ENCODE assay signal across 19 cellular contexts in the genomic region with DNA sequence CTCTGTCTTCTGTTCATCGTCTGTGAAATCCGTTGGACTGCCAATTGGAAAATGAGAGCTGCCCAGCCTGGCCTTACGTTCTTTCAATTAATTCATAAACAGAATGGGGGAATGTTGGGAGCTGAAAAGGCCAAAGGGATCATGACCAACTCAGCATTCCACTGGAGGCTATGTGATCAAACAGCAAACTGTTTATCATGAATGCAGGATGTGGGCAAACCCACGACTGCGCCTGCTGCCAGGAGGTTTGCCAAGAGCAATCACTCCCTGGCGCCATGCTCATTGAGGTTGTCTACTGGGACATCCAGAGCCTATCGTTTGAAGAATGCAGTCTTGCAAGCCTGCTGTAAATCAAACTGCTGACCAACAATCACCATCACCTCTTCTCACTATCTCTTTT. TPM values are rescaled to one million over a fixed set of nuclear protein-coding genes. Genes with fewer than 3 reads are reported as not detected.
DNase-seq lines count a peak whose midpoint lies in the region; TF ChIP-seq lines count a peak whose summit lies in the region.
"Had no signal": no experiment of that assay in that cellular context is flagged by ENCODE, and none has a peak within 500 bp of the region (broad histone marks: within the 10 kb centered on the region; RNA-seq: fewer than 3 reads in every experiment).

No MANE protein-coding gene starts in this region.

- no peaks in the 10 kb centered on the region for H3K36me3 Mint-ChIP-seq in mesothelial cell of epicardium
- H3K36me3 Mint-ChIP-seq: IgD-negative memory B cell had no signal

- DNase-seq in Daoy (ENCODE audit: low read depth) (peak; percentile 69), MG63 (peak; percentile 90), astrocyte of the hippocampus (ENCODE audit: low read depth, low spot score) (peak; percentile 60), mesenchymal stem cell (peak; percentile 47), left ventricle myocardium inferior (no peak), NCI-H2196 treated with DMSO at 0.1 percent for 48 hours (lab: John Stamatoyannopoulos, UW; ENCODE audit: unreplicated experiment) (no peak), posterior cingulate gyrus (no peak), mesothelial cell of epicardium (ENCODE audit: low spot score in 2 of 2, unreplicated experiment in 2 of 2) (no peak)
- DNase-seq: activated CD4-positive, alpha-beta T cell treated with anti-CD3 and anti-CD28 coated beads, Interleukin-2, amount 50 U/mL, for 4 hours; CD8-positive, alpha-beta memory T cell; NCI-H1048; NCI-H2081 treated with DMSO at 0.1 percent for 48 hours; NCI-H69; occipital lobe; sigmoid colon; stimulated activated CD4-positive, alpha-beta T cell treated with anti-CD3 and anti-CD28 coated beads, Interleukin-2, amount 100 ng/mL, for 24 hours; uterus had no signal

- no peak overlapping the region for H2AFZ ChIP-seq in mesenchymal stem cell (ENCODE audit: low read depth, low read length)

- no peak overlapping the region for H3K4me3 ChIP-seq in MG63
- H3K4me3 ChIP-seq in mesenchymal stem cell (ENCODE audit: insufficient read depth in 1 of 2, low read depth in 1 of 2, low read length in 2 of 2) = no peak overlapping the region
- no peak overlapping the region for H3K4me3 ChIP-seq in left ventricle myocardium inferior
- H3K4me3 ChIP-seq: cardiac muscle cell, sigmoid colon, uterus had no signal

- 39% methylated on average over 7 of the region's 7 CpGs for WGBS in mesenchymal stem cell

- TF ChIP-seq CTCF in left ventricle myocardium inferior (IDR thresholded peaks at IDR 0.05; ENCODE audit: borderline replicate concordance) (no peak), mesothelial cell of epicardium (IDR thresholded peaks at IDR 0.05; ENCODE audit: unreplicated experiment) (no peak)

- H3K18ac ChIP-seq in mesenchymal stem cell (ENCODE audit: low read depth in 1 of 2, low read length in 2 of 2) = no peak overlapping the region

- H3K4me3 Mint-ChIP-seq in mesothelial cell of epicardium = no peak overlapping the region

- peaks cover 12% of the 10 kb centered on the region for H3K4me1 Mint-ChIP-seq in mesothelial cell of epicardium

- H2BK5ac ChIP-seq in mesenchymal stem cell (ENCODE audit: low read depth, low read length, poor library complexity, severe bottlenecking) = no peak overlapping the region

- H3K36me3 ChIP-seq in MG63 (no peaks in the 10 kb centered on the region), mesenchymal stem cell (ENCODE audit: control insufficient read depth in 1 of 2, insufficient read depth in 2 of 2, low read depth in 1 of 2, low read length in 2 of 2) (no peaks in the 10 kb centered on the region), left ventricle myocardium inferior (no peaks in the 10 kb centered on the region)
- H3K36me3 ChIP-seq: cardiac muscle cell, sigmoid colon, uterus had no signal

- H3K9me3 ChIP-seq in MG63 (peaks cover 2% of the 10 kb centered on the region; the same call in 1 of the 2 replicates), mesenchymal stem cell (ENCODE audit: control insufficient read depth, low read length) (no peaks in the 10 kb centered on the region), left ventricle myocardium inferior (replicated peaks) (no peaks in the 10 kb centered on the region)
- H3K9me3 ChIP-seq: sigmoid colon, uterus had no signal

- H2BK120ac ChIP-seq in mesenchymal stem cell (ENCODE audit: low read depth, low read length) = no peak overlapping the region

- H3K27ac ChIP-seq in mesenchymal stem cell (ENCODE audit: low read length, poor library complexity, severe bottlenecking) (no peak overlapping the region), left ventricle myocardium inferior (replicated peaks) (no peak overlapping the region)
- H3K27ac ChIP-seq: cardiac muscle cell, sigmoid colon, uterus had no signal

- H3K9me3 Mint-ChIP-seq in mesothelial cell of epicardium = no peaks in the 10 kb centered on the region

- H3K4ac ChIP-seq in mesenchymal stem cell (ENCODE audit: low read depth in 1 of 2, low read length in 2 of 2) = no peak overlapping the region

- no peak overlapping the region for H3K27ac Mint-ChIP-seq in mesothelial cell of epicardium
- H3K27ac Mint-ChIP-seq: IgD-negative memory B cell had no signal

- peak overlapping the region in 1 of 2 experiments; percentile 51 for H2BK12ac ChIP-seq in mesenchymal stem cell (ENCODE audit: low read length in 2 of 2)

- no peak overlapping the region for H2BK15ac ChIP-seq in mesenchymal stem cell (ENCODE audit: low read depth, poor library complexity, severe bottlenecking)

- H2AK5ac ChIP-seq in mesenchymal stem cell (ENCODE audit: low read length, severe bottlenecking) = no peak overlapping the region

- H3K27me3 ChIP-seq in MG63 = no peaks in the 10 kb centered on the region
- peaks cover 0 to 2% of the 10 kb centered on the region in 2 experiments for H3K27me3 ChIP-seq in mesenchymal stem cell (ENCODE audit: control insufficient read depth in 1 of 2, insufficient read depth in 1 of 2, low read length in 2 of 2)
- H3K27me3 ChIP-seq in left ventricle myocardium inferior (ENCODE audit: low read depth) = peaks cover 36% of the 10 kb centered on the region
- H3K27me3 ChIP-seq: uterus had no signal

- H3K4me1 ChIP-seq in mesenchymal stem cell (ENCODE audit: control insufficient read depth, insufficient read depth, low read depth, low read length) (peaks cover 4% of the 10 kb centered on the region), left ventricle myocardium inferior (peaks cover 10% of the 10 kb centered on the region)
- H3K4me1 ChIP-seq: sigmoid colon, uterus had no signal

- H3K27me3 Mint-ChIP-seq in mesothelial cell of epicardium (ENCODE audit: low read depth) = peaks cover 32% of the 10 kb centered on the region

- H3K9ac ChIP-seq in mesenchymal stem cell (ENCODE audit: low read length) = no peak overlapping the region

- no peaks in the 10 kb centered on the region for H3K79me1 ChIP-seq in mesenchymal stem cell (replicated peaks; ENCODE audit: low read length, poor library complexity, severe bottlenecking)

- H4K91ac ChIP-seq in mesenchymal stem cell (ENCODE audit: low read length) = no peak overlapping the region

- H3K4me2 ChIP-seq in mesenchymal stem cell (ENCODE audit: low read length, poor library complexity, severe bottlenecking) = no peak overlapping the region

- no peak overlapping the region for H3K23ac ChIP-seq in mesenchymal stem cell (ENCODE audit: low read length in 2 of 2)

- no peak overlapping the region for H4K8ac ChIP-seq in mesenchymal stem cell (ENCODE audit: low read length)

- peak overlapping the region in 1 of 2 experiments; percentile 70 for H3K14ac ChIP-seq in mesenchymal stem cell (ENCODE audit: low read length in 2 of 2)

- intact Hi-C loops in left ventricle myocardium inferior (cut with micrococcal nuclease) (no loop called here), posterior cingulate gyrus (cut with DNase I) (no loop called here)

RNA-seq across cellular contexts. Expression of gene FKBP1A, which starts 9.3 kb away (rescaled TPM):
- 72.4 and 77.9 TPM in 2 replicates for total RNA-seq in Daoy (2014; rRNA removed; shearing (Covaris generic))
- total RNA-seq in MG63 (2014; rRNA removed; shearing (Covaris generic); ENCODE audit: low replicate concordance) = 146 TPM in 2 replicates
- polyA plus RNA-seq in mesenchymal stem cell (2013, experiment 1 of 2) = 511 TPM
- 515 TPM for polyA plus RNA-seq in mesenchymal stem cell (2013, experiment 2 of 2)
- 124 TPM for total RNA-seq in left ventricle myocardium inferior
- 130 to 135 TPM (median 132 TPM) in 3 replicates for total RNA-seq in mesothelial cell of epicardium

Comparison
In these comparisons a context has a peak if more than half of its experiments do, and no peak if none do; other contexts are left out.
1. DNase-seq: peak in Daoy (single experiment), MG63 (single experiment), astrocyte of the hippocampus (single experiment) and mesenchymal stem cell (single experiment); none in left ventricle myocardium inferior (single experiment), NCI-H2196 treated with DMSO at 0.1 percent for 48 hours (single experiment), posterior cingulate gyrus (0 of 10) and mesothelial cell of epicardium (0 of 2).